Comparison of ENCODE assay signal across 1 cellular context in the genomic region with DNA sequence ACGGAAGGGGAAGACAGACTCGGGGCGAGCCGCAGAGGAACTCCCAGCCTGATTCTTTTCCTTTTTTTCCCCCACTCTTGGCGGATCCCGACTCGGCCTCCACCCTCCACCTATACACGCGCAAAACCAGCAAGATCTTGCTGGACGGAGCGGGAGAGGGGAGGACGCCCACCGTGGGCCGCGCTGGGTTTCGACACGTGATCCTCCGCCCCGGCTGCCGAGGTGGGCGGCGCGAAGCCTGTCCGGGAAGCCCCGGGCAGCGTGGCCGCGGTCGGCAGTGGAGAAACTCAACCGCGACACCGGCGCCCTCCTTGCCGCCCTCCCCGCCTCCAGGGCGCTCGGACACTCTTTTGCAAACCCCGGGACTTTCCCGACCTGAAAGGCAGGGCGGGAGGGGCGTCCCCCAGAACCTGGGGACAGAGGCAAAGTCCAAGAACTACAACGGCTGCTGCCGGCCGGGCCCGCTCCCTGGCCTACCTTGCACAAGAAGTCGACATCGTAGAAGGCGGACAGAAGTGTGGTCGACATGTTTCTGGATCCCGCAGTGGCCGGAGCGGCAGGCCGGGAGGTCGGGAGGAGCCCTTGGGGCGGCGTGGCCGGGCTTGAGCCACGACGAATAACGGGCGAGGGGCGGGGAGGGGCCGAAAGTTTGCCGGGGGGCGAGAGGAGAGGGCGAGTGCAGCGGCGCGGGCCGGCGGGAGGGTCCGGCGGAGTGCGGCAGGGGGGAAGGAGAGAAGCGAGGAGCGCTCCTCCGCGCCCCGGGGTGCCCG.
A peak's percentile ranks its signal among the peaks of the same experiment; 100 is the strongest.
TF ChIP-seq lines count a peak whose summit lies in the region.

No MANE protein-coding gene starts in this region.

TF ChIP-seq in HepG2, 621 proteins besides CTCF, POLR2A, EP300 and RAD21 (continued from another document and continues in another):
- TF ChIP-seq, protein P1, sequence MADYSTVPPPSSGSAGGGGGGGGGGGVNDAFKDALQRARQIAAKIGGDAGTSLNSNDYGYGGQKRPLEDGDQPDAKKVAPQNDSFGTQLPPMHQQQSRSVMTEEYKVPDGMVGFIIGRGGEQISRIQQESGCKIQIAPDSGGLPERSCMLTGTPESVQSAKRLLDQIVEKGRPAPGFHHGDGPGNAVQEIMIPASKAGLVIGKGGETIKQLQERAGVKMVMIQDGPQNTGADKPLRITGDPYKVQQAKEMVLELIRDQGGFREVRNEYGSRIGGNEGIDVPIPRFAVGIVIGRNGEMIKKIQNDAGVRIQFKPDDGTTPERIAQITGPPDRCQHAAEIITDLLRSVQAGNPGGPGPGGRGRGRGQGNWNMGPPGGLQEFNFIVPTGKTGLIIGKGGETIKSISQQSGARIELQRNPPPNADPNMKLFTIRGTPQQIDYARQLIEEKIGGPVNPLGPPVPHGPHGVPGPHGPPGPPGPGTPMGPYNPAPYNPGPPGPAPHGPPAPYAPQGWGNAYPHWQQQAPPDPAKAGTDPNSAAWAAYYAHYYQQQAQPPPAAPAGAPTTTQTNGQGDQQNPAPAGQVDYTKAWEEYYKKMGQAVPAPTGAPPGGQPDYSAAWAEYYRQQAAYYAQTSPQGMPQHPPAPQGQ (CRISPR knock-in tag; IDR thresholded peaks at IDR 0.05; ENCODE audit: borderline replicate concordance), result no peak
- TF ChIP-seq NFIB (CRISPR knock-in tag; IDR thresholded peaks at IDR 0.05; ENCODE audit: borderline replicate concordance) (no peak), NR1H2 (CRISPR knock-in tag; IDR thresholded peaks at IDR 0.05; ENCODE audit: borderline replicate concordance, low read depth) (no peak), SIN3B (IDR thresholded peaks at IDR 0.05; ENCODE audit: low read length) (no peak; the same call in 1 of the 2 replicates), ZNF672 (CRISPR knock-in tag; IDR thresholded peaks at IDR 0.05) (no peak; the same call in 1 of the 2 replicates), NCOA2 (CRISPR knock-in tag; IDR thresholded peaks at IDR 0.05) (no peak), SATB2 (CRISPR knock-in tag; IDR thresholded peaks at IDR 0.05) (peak; percentile 39; the same call in 1 of the 2 replicates), ELF4 (CRISPR knock-in tag; IDR thresholded peaks at IDR 0.05; ENCODE audit: borderline replicate concordance) (0 out of 2 replicates have a peak, but pooled peaks have one; percentile 5), DMAP1 (CRISPR knock-in tag; IDR thresholded peaks at IDR 0.05) (no peak), NFIC (IDR thresholded peaks at IDR 0.05; ENCODE audit: low read length) (no peak), MYNN (CRISPR knock-in tag; IDR thresholded peaks at IDR 0.05; ENCODE audit: low read depth) (no peak; the same call in 1 of the 2 replicates), NFRKB (IDR thresholded peaks at IDR 0.05) (no peak), MEIS2 (CRISPR knock-in tag; IDR thresholded peaks at IDR 0.05) (no peak), GTF3A (CRISPR knock-in tag; conservative IDR thresholded peaks at IDR 0.05) (no peak), KLF11 (CRISPR knock-in tag; IDR thresholded peaks at IDR 0.05) (no peak), HNRNPH1 (optimal IDR thresholded peaks at IDR 0.05; ENCODE audit: low read depth, low read length) (no peak), ZNF746 (CRISPR knock-in tag; IDR thresholded peaks at IDR 0.05) (no peak), ZNF253 (CRISPR knock-in tag; IDR thresholded peaks at IDR 0.05; ENCODE audit: borderline replicate concordance) (no peak), HOXA5 (CRISPR knock-in tag; IDR thresholded peaks at IDR 0.05) (no peak; the same call in 1 of the 2 replicates), NKX3-1 (CRISPR knock-in tag; IDR thresholded peaks at IDR 0.05) (0 out of 2 replicates have a peak, but pooled peaks have one; percentile 5), ZSCAN30 (CRISPR knock-in tag; IDR thresholded peaks at IDR 0.05) (no peak; the same call in 1 of the 2 replicates), SALL2 (CRISPR knock-in tag; IDR thresholded peaks at IDR 0.05) (no peak; the same call in 1 of the 2 replicates), ZNF713 (CRISPR knock-in tag; IDR thresholded peaks at IDR 0.05) (no peak), ZBTB7B (CRISPR knock-in tag; IDR thresholded peaks at IDR 0.05) (no peak), ZNF350 (CRISPR knock-in tag; IDR thresholded peaks at IDR 0.05; ENCODE audit: borderline replicate concordance, low read depth) (0 out of 2 replicates have a peak, but pooled peaks have one; percentile 28), ZKSCAN8 (CRISPR knock-in tag; IDR thresholded peaks at IDR 0.05; ENCODE audit: borderline replicate concordance) (0 out of 2 replicates have a peak, but pooled peaks have one; percentile 22), RBAK (CRISPR knock-in tag; IDR thresholded peaks at IDR 0.05) (no peak), HIVEP1 (CRISPR knock-in tag; IDR thresholded peaks at IDR 0.05) (peak; percentile 88), CBFB (CRISPR knock-in tag; IDR thresholded peaks at IDR 0.05) (0 out of 2 replicates have a peak, but pooled peaks have one; percentile 38), ATRX (CRISPR knock-in tag; IDR thresholded peaks at IDR 0.05; ENCODE audit: borderline replicate concordance) (no peak)
- TF ChIP-seq, protein P2, sequence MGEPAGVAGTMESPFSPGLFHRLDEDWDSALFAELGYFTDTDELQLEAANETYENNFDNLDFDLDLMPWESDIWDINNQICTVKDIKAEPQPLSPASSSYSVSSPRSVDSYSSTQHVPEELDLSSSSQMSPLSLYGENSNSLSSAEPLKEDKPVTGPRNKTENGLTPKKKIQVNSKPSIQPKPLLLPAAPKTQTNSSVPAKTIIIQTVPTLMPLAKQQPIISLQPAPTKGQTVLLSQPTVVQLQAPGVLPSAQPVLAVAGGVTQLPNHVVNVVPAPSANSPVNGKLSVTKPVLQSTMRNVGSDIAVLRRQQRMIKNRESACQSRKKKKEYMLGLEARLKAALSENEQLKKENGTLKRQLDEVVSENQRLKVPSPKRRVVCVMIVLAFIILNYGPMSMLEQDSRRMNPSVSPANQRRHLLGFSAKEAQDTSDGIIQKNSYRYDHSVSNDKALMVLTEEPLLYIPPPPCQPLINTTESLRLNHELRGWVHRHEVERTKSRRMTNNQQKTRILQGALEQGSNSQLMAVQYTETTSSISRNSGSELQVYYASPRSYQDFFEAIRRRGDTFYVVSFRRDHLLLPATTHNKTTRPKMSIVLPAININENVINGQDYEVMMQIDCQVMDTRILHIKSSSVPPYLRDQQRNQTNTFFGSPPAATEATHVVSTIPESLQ (CRISPR knock-in tag; conservative IDR thresholded peaks at IDR 0.05), result no peak
- TF ChIP-seq, protein P3, sequence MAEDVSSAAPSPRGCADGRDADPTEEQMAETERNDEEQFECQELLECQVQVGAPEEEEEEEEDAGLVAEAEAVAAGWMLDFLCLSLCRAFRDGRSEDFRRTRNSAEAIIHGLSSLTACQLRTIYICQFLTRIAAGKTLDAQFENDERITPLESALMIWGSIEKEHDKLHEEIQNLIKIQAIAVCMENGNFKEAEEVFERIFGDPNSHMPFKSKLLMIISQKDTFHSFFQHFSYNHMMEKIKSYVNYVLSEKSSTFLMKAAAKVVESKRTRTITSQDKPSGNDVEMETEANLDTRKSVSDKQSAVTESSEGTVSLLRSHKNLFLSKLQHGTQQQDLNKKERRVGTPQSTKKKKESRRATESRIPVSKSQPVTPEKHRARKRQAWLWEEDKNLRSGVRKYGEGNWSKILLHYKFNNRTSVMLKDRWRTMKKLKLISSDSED (CRISPR knock-in tag; IDR thresholded peaks at IDR 0.05), result no peak
- TF ChIP-seq, protein P4, sequence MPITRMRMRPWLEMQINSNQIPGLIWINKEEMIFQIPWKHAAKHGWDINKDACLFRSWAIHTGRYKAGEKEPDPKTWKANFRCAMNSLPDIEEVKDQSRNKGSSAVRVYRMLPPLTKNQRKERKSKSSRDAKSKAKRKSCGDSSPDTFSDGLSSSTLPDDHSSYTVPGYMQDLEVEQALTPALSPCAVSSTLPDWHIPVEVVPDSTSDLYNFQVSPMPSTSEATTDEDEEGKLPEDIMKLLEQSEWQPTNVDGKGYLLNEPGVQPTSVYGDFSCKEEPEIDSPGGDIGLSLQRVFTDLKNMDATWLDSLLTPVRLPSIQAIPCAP (CRISPR knock-in tag; IDR thresholded peaks at IDR 0.05; ENCODE audit: low read depth), result peak; percentile 17; the same call in 1 of the 2 replicates
- TF ChIP-seq, protein P5, sequence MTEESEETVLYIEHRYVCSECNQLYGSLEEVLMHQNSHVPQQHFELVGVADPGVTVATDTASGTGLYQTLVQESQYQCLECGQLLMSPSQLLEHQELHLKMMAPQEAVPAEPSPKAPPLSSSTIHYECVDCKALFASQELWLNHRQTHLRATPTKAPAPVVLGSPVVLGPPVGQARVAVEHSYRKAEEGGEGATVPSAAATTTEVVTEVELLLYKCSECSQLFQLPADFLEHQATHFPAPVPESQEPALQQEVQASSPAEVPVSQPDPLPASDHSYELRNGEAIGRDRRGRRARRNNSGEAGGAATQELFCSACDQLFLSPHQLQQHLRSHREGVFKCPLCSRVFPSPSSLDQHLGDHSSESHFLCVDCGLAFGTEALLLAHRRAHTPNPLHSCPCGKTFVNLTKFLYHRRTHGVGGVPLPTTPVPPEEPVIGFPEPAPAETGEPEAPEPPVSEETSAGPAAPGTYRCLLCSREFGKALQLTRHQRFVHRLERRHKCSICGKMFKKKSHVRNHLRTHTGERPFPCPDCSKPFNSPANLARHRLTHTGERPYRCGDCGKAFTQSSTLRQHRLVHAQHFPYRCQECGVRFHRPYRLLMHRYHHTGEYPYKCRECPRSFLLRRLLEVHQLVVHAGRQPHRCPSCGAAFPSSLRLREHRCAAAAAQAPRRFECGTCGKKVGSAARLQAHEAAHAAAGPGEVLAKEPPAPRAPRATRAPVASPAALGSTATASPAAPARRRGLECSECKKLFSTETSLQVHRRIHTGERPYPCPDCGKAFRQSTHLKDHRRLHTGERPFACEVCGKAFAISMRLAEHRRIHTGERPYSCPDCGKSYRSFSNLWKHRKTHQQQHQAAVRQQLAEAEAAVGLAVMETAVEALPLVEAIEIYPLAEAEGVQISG (CRISPR knock-in tag; IDR thresholded peaks at IDR 0.05), result peak; percentile 49; the same call in 1 of the 2 replicates
- TF ChIP-seq, protein P6, sequence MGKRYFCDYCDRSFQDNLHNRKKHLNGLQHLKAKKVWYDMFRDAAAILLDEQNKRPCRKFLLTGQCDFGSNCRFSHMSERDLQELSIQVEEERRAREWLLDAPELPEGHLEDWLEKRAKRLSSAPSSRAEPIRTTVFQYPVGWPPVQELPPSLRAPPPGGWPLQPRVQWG (CRISPR knock-in tag; IDR thresholded peaks at IDR 0.05; ENCODE audit: borderline replicate concordance, low read depth), result no peak
- TF ChIP-seq, protein P7, sequence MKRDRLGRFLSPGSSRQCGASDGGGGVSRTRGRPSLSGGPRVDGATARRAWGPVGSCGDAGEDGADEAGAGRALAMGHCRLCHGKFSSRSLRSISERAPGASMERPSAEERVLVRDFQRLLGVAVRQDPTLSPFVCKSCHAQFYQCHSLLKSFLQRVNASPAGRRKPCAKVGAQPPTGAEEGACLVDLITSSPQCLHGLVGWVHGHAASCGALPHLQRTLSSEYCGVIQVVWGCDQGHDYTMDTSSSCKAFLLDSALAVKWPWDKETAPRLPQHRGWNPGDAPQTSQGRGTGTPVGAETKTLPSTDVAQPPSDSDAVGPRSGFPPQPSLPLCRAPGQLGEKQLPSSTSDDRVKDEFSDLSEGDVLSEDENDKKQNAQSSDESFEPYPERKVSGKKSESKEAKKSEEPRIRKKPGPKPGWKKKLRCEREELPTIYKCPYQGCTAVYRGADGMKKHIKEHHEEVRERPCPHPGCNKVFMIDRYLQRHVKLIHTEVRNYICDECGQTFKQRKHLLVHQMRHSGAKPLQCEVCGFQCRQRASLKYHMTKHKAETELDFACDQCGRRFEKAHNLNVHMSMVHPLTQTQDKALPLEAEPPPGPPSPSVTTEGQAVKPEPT (CRISPR knock-in tag; IDR thresholded peaks at IDR 0.05; ENCODE audit: low read depth), result peak; percentile 70; the same call in 1 of the 2 replicates
- TF ChIP-seq, protein P8, sequence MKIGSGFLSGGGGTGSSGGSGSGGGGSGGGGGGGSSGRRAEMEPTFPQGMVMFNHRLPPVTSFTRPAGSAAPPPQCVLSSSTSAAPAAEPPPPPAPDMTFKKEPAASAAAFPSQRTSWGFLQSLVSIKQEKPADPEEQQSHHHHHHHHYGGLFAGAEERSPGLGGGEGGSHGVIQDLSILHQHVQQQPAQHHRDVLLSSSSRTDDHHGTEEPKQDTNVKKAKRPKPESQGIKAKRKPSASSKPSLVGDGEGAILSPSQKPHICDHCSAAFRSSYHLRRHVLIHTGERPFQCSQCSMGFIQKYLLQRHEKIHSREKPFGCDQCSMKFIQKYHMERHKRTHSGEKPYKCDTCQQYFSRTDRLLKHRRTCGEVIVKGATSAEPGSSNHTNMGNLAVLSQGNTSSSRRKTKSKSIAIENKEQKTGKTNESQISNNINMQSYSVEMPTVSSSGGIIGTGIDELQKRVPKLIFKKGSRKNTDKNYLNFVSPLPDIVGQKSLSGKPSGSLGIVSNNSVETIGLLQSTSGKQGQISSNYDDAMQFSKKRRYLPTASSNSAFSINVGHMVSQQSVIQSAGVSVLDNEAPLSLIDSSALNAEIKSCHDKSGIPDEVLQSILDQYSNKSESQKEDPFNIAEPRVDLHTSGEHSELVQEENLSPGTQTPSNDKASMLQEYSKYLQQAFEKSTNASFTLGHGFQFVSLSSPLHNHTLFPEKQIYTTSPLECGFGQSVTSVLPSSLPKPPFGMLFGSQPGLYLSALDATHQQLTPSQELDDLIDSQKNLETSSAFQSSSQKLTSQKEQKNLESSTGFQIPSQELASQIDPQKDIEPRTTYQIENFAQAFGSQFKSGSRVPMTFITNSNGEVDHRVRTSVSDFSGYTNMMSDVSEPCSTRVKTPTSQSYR (CRISPR knock-in tag; IDR thresholded peaks at IDR 0.05; ENCODE audit: borderline replicate concordance), result no peak
- TF ChIP-seq, protein P9, sequence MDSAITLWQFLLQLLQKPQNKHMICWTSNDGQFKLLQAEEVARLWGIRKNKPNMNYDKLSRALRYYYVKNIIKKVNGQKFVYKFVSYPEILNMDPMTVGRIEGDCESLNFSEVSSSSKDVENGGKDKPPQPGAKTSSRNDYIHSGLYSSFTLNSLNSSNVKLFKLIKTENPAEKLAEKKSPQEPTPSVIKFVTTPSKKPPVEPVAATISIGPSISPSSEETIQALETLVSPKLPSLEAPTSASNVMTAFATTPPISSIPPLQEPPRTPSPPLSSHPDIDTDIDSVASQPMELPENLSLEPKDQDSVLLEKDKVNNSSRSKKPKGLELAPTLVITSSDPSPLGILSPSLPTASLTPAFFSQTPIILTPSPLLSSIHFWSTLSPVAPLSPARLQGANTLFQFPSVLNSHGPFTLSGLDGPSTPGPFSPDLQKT (CRISPR knock-in tag; IDR thresholded peaks at IDR 0.05; ENCODE audit: borderline replicate concordance), result no peak
- TF ChIP-seq, protein P10, sequence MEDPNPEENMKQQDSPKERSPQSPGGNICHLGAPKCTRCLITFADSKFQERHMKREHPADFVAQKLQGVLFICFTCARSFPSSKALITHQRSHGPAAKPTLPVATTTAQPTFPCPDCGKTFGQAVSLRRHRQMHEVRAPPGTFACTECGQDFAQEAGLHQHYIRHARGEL (CRISPR knock-in tag; IDR thresholded peaks at IDR 0.05), result 0 out of 2 replicates have a peak, but pooled peaks have one; percentile 52
- TF ChIP-seq, protein P11, sequence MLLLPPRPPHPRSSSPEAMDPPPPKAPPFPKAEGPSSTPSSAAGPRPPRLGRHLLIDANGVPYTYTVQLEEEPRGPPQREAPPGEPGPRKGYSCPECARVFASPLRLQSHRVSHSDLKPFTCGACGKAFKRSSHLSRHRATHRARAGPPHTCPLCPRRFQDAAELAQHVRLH (CRISPR knock-in tag; IDR thresholded peaks at IDR 0.05; ENCODE audit: borderline replicate concordance, low read depth), result no peak; the same call in 1 of the 2 replicates
- TF ChIP-seq, protein P12, sequence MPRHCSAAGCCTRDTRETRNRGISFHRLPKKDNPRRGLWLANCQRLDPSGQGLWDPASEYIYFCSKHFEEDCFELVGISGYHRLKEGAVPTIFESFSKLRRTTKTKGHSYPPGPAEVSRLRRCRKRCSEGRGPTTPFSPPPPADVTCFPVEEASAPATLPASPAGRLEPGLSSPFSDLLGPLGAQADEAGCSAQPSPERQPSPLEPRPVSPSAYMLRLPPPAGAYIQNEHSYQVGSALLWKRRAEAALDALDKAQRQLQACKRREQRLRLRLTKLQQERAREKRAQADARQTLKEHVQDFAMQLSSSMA (CRISPR knock-in tag; IDR thresholded peaks at IDR 0.05), result peak; percentile 86; the same call in 1 of the 2 replicates
